ENCODE assay signal across 3 cellular contexts in the genomic region with DNA sequence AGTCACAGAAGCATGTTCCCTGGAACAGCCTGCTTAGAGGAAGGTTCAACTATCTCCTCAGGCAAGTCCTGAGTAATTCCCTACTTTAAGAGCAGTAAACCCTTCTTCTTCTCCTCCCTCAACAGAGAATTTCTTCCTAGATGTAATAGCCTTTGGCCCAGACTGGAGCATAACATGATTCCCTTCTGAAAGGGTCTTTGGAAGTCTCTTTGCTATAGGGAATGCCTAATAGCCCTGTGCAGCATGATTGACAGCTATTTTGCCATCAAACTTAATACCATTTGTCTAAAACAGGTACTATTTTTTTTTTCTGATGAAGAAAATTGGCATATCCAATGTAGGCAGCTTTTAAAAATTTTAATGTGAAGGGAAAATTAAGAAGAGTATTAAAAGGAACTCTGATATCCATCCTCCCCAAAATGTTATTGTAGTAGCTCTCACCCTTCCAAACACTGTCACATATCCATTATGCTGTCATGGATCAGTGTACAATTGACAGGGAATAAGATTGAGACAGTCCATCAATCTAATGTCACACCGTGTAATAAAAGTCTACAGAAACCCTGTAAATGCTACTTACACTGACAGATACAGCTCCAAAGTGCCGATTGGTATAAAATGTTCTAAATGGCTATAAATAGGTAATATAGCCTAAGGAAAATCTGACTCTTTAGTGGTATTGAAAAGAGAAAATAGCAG.
TF ChIP-seq lines count a peak whose summit lies in the region.

No MANE protein-coding gene starts in this region.

TF ChIP-seq in HEK293T, 16 proteins besides CTCF, POLR2A, EP300 and RAD21 (continued from another document):
- TF ChIP-seq PKNOX1 (IDR thresholded peaks at IDR 0.05) = peak; percentile 55
TF ChIP-seq in HEK293T: peak in this region for 1.

TF ChIP-seq in neural cell, 6 proteins besides CTCF, POLR2A, EP300 and RAD21 (continued from another document):
- TF ChIP-seq, protein P1, sequence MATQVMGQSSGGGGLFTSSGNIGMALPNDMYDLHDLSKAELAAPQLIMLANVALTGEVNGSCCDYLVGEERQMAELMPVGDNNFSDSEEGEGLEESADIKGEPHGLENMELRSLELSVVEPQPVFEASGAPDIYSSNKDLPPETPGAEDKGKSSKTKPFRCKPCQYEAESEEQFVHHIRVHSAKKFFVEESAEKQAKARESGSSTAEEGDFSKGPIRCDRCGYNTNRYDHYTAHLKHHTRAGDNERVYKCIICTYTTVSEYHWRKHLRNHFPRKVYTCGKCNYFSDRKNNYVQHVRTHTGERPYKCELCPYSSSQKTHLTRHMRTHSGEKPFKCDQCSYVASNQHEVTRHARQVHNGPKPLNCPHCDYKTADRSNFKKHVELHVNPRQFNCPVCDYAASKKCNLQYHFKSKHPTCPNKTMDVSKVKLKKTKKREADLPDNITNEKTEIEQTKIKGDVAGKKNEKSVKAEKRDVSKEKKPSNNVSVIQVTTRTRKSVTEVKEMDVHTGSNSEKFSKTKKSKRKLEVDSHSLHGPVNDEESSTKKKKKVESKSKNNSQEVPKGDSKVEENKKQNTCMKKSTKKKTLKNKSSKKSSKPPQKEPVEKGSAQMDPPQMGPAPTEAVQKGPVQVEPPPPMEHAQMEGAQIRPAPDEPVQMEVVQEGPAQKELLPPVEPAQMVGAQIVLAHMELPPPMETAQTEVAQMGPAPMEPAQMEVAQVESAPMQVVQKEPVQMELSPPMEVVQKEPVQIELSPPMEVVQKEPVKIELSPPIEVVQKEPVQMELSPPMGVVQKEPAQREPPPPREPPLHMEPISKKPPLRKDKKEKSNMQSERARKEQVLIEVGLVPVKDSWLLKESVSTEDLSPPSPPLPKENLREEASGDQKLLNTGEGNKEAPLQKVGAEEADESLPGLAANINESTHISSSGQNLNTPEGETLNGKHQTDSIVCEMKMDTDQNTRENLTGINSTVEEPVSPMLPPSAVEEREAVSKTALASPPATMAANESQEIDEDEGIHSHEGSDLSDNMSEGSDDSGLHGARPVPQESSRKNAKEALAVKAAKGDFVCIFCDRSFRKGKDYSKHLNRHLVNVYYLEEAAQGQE (IDR thresholded peaks at IDR 0.05; ENCODE audit: borderline replicate concordance) = peak; percentile 96

TF ChIP-seq in WTC11, 78 proteins besides CTCF, POLR2A, EP300 and RAD21:
- TF ChIP-seq AR (CRISPR knock-in tag; IDR thresholded peaks at IDR 0.05) (no peak), TEAD4 (CRISPR knock-in tag; IDR thresholded peaks at IDR 0.05) (no peak), EMX1 (CRISPR knock-in tag; IDR thresholded peaks at IDR 0.05) (no peak), ELF4 (CRISPR knock-in tag; IDR thresholded peaks at IDR 0.05; ENCODE audit: low read depth) (no peak), CBFB (CRISPR knock-in tag; IDR thresholded peaks at IDR 0.05; ENCODE audit: low read depth) (no peak), NFATC4 (CRISPR knock-in tag; IDR thresholded peaks at IDR 0.05) (no peak), RELA (CRISPR knock-in tag; IDR thresholded peaks at IDR 0.05; ENCODE audit: borderline replicate concordance) (no peak), ESRRA (CRISPR knock-in tag; IDR thresholded peaks at IDR 0.05; ENCODE audit: borderline replicate concordance) (no peak), ZNF671 (CRISPR knock-in tag; IDR thresholded peaks at IDR 0.05) (no peak), MAX (CRISPR knock-in tag; IDR thresholded peaks at IDR 0.05) (no peak), FOXP1 (CRISPR knock-in tag; IDR thresholded peaks at IDR 0.05; ENCODE audit: borderline replicate concordance) (no peak), CREM (CRISPR knock-in tag; IDR thresholded peaks at IDR 0.05) (no peak), SMAD4 (CRISPR knock-in tag; IDR thresholded peaks at IDR 0.05) (no peak)
- TF ChIP-seq, protein P2, sequence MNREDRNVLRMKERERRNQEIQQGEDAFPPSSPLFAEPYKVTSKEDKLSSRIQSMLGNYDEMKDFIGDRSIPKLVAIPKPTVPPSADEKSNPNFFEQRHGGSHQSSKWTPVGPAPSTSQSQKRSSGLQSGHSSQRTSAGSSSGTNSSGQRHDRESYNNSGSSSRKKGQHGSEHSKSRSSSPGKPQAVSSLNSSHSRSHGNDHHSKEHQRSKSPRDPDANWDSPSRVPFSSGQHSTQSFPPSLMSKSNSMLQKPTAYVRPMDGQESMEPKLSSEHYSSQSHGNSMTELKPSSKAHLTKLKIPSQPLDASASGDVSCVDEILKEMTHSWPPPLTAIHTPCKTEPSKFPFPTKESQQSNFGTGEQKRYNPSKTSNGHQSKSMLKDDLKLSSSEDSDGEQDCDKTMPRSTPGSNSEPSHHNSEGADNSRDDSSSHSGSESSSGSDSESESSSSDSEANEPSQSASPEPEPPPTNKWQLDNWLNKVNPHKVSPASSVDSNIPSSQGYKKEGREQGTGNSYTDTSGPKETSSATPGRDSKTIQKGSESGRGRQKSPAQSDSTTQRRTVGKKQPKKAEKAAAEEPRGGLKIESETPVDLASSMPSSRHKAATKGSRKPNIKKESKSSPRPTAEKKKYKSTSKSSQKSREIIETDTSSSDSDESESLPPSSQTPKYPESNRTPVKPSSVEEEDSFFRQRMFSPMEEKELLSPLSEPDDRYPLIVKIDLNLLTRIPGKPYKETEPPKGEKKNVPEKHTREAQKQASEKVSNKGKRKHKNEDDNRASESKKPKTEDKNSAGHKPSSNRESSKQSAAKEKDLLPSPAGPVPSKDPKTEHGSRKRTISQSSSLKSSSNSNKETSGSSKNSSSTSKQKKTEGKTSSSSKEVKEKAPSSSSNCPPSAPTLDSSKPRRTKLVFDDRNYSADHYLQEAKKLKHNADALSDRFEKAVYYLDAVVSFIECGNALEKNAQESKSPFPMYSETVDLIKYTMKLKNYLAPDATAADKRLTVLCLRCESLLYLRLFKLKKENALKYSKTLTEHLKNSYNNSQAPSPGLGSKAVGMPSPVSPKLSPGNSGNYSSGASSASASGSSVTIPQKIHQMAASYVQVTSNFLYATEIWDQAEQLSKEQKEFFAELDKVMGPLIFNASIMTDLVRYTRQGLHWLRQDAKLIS (CRISPR knock-in tag; IDR thresholded peaks at IDR 0.05; ENCODE audit: borderline replicate concordance) = no peak
- TF ChIP-seq, protein P3, sequence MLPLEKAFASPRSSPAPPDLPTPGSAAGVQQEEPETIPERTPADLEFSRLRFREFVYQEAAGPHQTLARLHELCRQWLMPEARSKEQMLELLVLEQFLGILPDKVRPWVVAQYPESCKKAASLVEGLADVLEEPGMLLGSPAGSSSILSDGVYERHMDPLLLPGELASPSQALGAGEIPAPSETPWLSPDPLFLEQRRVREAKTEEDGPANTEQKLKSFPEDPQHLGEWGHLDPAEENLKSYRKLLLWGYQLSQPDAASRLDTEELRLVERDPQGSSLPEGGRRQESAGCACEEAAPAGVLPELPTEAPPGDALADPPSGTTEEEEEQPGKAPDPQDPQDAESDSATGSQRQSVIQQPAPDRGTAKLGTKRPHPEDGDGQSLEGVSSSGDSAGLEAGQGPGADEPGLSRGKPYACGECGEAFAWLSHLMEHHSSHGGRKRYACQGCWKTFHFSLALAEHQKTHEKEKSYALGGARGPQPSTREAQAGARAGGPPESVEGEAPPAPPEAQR (CRISPR knock-in tag; IDR thresholded peaks at IDR 0.05) = no peak
- TF ChIP-seq, protein P4, sequence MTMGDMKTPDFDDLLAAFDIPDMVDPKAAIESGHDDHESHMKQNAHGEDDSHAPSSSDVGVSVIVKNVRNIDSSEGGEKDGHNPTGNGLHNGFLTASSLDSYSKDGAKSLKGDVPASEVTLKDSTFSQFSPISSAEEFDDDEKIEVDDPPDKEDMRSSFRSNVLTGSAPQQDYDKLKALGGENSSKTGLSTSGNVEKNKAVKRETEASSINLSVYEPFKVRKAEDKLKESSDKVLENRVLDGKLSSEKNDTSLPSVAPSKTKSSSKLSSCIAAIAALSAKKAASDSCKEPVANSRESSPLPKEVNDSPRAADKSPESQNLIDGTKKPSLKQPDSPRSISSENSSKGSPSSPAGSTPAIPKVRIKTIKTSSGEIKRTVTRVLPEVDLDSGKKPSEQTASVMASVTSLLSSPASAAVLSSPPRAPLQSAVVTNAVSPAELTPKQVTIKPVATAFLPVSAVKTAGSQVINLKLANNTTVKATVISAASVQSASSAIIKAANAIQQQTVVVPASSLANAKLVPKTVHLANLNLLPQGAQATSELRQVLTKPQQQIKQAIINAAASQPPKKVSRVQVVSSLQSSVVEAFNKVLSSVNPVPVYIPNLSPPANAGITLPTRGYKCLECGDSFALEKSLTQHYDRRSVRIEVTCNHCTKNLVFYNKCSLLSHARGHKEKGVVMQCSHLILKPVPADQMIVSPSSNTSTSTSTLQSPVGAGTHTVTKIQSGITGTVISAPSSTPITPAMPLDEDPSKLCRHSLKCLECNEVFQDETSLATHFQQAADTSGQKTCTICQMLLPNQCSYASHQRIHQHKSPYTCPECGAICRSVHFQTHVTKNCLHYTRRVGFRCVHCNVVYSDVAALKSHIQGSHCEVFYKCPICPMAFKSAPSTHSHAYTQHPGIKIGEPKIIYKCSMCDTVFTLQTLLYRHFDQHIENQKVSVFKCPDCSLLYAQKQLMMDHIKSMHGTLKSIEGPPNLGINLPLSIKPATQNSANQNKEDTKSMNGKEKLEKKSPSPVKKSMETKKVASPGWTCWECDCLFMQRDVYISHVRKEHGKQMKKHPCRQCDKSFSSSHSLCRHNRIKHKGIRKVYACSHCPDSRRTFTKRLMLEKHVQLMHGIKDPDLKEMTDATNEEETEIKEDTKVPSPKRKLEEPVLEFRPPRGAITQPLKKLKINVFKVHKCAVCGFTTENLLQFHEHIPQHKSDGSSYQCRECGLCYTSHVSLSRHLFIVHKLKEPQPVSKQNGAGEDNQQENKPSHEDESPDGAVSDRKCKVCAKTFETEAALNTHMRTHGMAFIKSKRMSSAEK (CRISPR knock-in tag; IDR thresholded peaks at IDR 0.05; ENCODE audit: borderline replicate concordance) = no peak
